Comparison of ENCODE assay signal across 18 cellular contexts in genomic region chr2:208318127-208318526, GRCh38.
"Had no signal": no experiment of that assay in that cellular context is flagged by ENCODE, and none has a peak within 500 bp of the region (broad histone marks: within the 10 kb centered on the region; RNA-seq: fewer than 3 reads in every experiment).

No MANE protein-coding gene starts in this region.

- H3K4me3 Mint-ChIP-seq: activated naive CD8-positive, alpha-beta T cell; dendritic cell treated with granulocyte-macrophage colony-stimulating factor and Interleukin-4, amounts not matched to agents 40 ng/mL and 50 ng/mL, for 4 days; effector memory CD8-positive, alpha-beta T cell; naive thymus-derived CD4-positive, alpha-beta T cell; type B pancreatic cell had no signal

- H3K27ac Mint-ChIP-seq: activated naive CD8-positive, alpha-beta T cell; dendritic cell treated with granulocyte-macrophage colony-stimulating factor and Interleukin-4, amounts not matched to agents 40 ng/mL and 50 ng/mL, for 4 days; type B pancreatic cell had no signal

- H3K27me3 Mint-ChIP-seq: activated naive CD8-positive, alpha-beta T cell; dendritic cell treated with granulocyte-macrophage colony-stimulating factor and Interleukin-4, amounts not matched to agents 40 ng/mL and 50 ng/mL, for 4 days; effector memory CD8-positive, alpha-beta T cell; naive thymus-derived CD4-positive, alpha-beta T cell; type B pancreatic cell had no signal

- H3K27ac ChIP-seq: brain microvascular endothelial cell had no signal

- H3K9me3 Mint-ChIP-seq: dendritic cell treated with granulocyte-macrophage colony-stimulating factor and Interleukin-4, amounts not matched to agents 40 ng/mL and 50 ng/mL, for 4 days; effector memory CD8-positive, alpha-beta T cell; type B pancreatic cell had no signal

- H3K27me3 ChIP-seq: brain microvascular endothelial cell, heart right ventricle had no signal

- DNase-seq: activated CD4-positive, CD25-positive, alpha-beta regulatory T cell treated with anti-CD3 and anti-CD28 coated beads, Interleukin-2, amount 50 U/mL, for 72 hours; activated gamma-delta T cell; activated T-cell treated with anti-CD3 and anti-CD28 coated beads, Interleukin-2, amount 50 U/mL, for 1 hour; amygdala; brain microvascular endothelial cell; cerebellar nuclear complex; effector memory CD8-positive, alpha-beta T cell; heart right ventricle; left cardiac atrium; naive thymus-derived CD4-positive, alpha-beta T cell; stimulated activated CD4-positive, alpha-beta T cell treated with anti-CD3 and anti-CD28 coated beads, Interleukin-4, amount 100 ng/mL, for 24 hours; stimulated activated naive CD8-positive, alpha-beta T cell treated with anti-CD3 and anti-CD28 coated beads, Interleukin-15, Interleukin-2, amounts not matched to agents 100 U/mL and 50 U/mL, for 24 hours; T-helper 9 cell had no signal

- ATAC-seq: effector memory CD8-positive, alpha-beta T cell; naive thymus-derived CD4-positive, alpha-beta T cell; stimulated activated naive CD8-positive, alpha-beta T cell treated with anti-CD3 and anti-CD28 coated beads, Interleukin-15, Interleukin-2, amounts not matched to agents 100 U/mL and 50 U/mL, for 24 hours had no signal

- FAIRE-seq: frontal cortex had no signal

- H3K9me3 ChIP-seq: heart right ventricle had no signal

- H3K4me3 ChIP-seq: heart right ventricle, lung had no signal
